Comparison of ENCODE assay signal across 8 cellular contexts in the genomic region with DNA sequence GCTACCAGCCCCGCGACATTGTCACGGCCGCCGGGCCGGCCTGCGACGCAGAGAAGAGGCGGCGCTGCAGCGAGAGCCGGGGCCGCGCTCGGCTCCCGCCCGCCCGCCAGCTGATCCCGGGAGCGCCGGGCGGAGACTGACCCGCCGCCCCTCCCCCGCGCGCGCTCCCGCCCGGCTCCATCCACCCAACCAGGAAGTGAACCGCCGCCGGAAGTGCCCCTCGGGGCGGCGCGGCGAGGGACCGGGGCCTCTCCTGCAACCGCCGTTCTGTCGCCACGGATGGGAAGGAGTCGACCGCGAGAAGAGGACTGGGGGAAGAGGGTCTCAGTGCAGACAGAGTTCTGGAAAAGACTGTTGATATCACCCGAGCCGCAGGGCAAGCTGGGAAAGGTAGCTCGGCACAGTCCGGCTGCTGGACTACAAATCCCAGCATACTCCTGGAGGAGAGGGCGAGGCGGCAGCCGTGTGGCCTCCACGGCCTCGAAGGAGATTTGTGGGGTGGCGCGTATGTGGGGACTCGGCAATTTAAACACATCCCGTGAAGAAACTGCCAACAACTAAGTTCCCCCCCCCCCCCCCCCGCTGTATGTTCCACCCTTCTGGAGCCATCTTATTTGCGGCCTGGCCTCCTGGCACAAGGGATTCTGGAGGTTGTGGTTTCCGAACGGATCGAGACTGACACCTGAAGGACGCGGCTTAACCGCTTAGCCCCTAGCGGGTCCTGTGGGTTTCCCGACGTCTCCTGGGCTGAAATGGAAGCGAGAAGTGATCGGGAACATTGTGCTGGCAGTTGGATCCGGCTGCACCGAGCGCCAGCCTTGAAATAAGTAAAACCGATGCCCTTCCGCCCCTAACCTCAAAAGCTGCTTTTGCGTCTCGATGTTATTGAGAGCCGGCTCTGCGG. TPM values are rescaled to one million over a fixed set of nuclear protein-coding genes. Genes with fewer than 3 reads are reported as not detected.
DNase-seq lines count a peak whose midpoint lies in the region; ATAC-seq, FAIRE-seq and TF ChIP-seq lines count a peak whose summit lies in the region.

Gene AAK1 (minus strand): TSS at position 138 of the 904 bp plus-strand sequence. CDS start 699 bp downstream, outside the sequence.

- peak within 1 kb of the TSS; percentile 93 for H2AFZ ChIP-seq in smooth muscle cell (ENCODE audit: low read depth)

- peak; percentile 50 for ATAC-seq in GM18868 (IDR thresholded peaks at IDR 0.05; ENCODE audit: unreplicated experiment)
- peak; percentile 35 for ATAC-seq in HG03139 (IDR thresholded peaks at IDR 0.05; ENCODE audit: unreplicated experiment)

- H3K36me3 ChIP-seq in A673 (ENCODE audit: insufficient read depth, low read length, poor library complexity, severe bottlenecking) (no peaks in the 10 kb centered on the region), bronchial epithelial cell (ENCODE audit: control insufficient read depth, insufficient read depth, low read length) (no peaks in the 10 kb centered on the region), smooth muscle cell (ENCODE audit: low read depth) (no peaks in the 10 kb centered on the region)

- WGBS in smooth muscle cell (ENCODE audit: low lambda C conversion rate), result 1% methylated on average over 80 of the region's 81 CpGs

- H3K27ac ChIP-seq in A673 (ENCODE audit: low read depth, low read length, poor library complexity, severe bottlenecking) (peak within 1 kb of the TSS; percentile 96), smooth muscle cell (ENCODE audit: low read depth) (peak within 1 kb of the TSS; percentile 97)

- POLR2A ChIA-PET in A673 (lab: Charles Lee; ENCODE audit: low non-redundant PET), result no interaction called here

- CTCF ChIA-PET in A673 (lab: Charles Lee), result no interaction called here

- no peaks in the 10 kb centered on the region for H3K27me3 ChIP-seq in A673 (replicated peaks; ENCODE audit: insufficient read depth, low read depth, low read length, poor library complexity)
- H3K27me3 ChIP-seq in bronchial epithelial cell (ENCODE audit: control insufficient read depth, insufficient read depth, low read length), result no peaks in the 10 kb centered on the region
- no peaks in the 10 kb centered on the region for H3K27me3 ChIP-seq in smooth muscle cell (ENCODE audit: low read depth)

- peaks cover 11% of the 10 kb centered on the region for H3F3A ChIP-seq in smooth muscle cell (ENCODE audit: low read depth)

- peak within 1 kb of the TSS; percentile 89 for H3K4me2 ChIP-seq in smooth muscle cell

- H3K79me2 ChIP-seq in smooth muscle cell (ENCODE audit: low read depth), result peaks cover 38% of the 10 kb centered on the region

- H3K4me3 ChIP-seq in A673 (ENCODE audit: low read depth, low read length, poor library complexity, severe bottlenecking) (peak within 1 kb of the TSS; percentile 95), WI38 (ENCODE audit: low read depth, low read length) (peak within 1 kb of the TSS; percentile 91), bronchial epithelial cell (ENCODE audit: low read depth, low read length) (peak within 1 kb of the TSS; percentile 86), smooth muscle cell (peak within 1 kb of the TSS; percentile 97)

- no peaks in the 10 kb centered on the region for H3K9me3 ChIP-seq in A673 (ENCODE audit: low read depth, low read length, poor library complexity, severe bottlenecking)
- H3K9me3 ChIP-seq in smooth muscle cell (replicated peaks; ENCODE audit: low read depth), result no peaks in the 10 kb centered on the region

- H3K4me1 ChIP-seq in A673 (ENCODE audit: insufficient read depth, low read length, poor library complexity, severe bottlenecking) (peaks cover 31% of the 10 kb centered on the region), smooth muscle cell (ENCODE audit: low read depth) (peaks cover 28% of the 10 kb centered on the region)

- TF ChIP-seq CTCF in A673 (conservative IDR thresholded peaks at IDR 0.05; ENCODE audit: low read depth, low read length), result no peak
- no peak for TF ChIP-seq CTCF in WI38 (IDR thresholded peaks at IDR 0.05; ENCODE audit: low read depth, low read length)
- TF ChIP-seq CTCF in bronchial epithelial cell (IDR thresholded peaks at IDR 0.05; ENCODE audit: insufficient read depth, low read length, severe bottlenecking), result no peak
- no peak for TF ChIP-seq CTCF in smooth muscle cell (IDR thresholded peaks at IDR 0.05; ENCODE audit: borderline replicate concordance, insufficient read depth, poor library complexity, severe bottlenecking)

- peak within 1 kb of the TSS; percentile 96 for H3K9ac ChIP-seq in smooth muscle cell (ENCODE audit: low read depth)

- intact Hi-C loops in A673 (cut with micrococcal nuclease; ENCODE audit: unreplicated experiment), result no loop called here

- FAIRE-seq in bronchial epithelial cell (lab: Jason Lieb, UNC), result no peak

- H4K20me1 ChIP-seq in smooth muscle cell (ENCODE audit: low read depth), result peaks cover 36% of the 10 kb centered on the region

- peak; percentile 94 for DNase-seq in A673 (ENCODE audit: low spot score)
- DNase-seq in NCI-H226, result peak; percentile 85
- DNase-seq in bronchial epithelial cell (ENCODE audit: low read depth), result peak; percentile 74
- DNase-seq in iPS-NIHi7 (ENCODE audit: extremely low spot score), result peak; percentile 93
- peak; percentile 71 for DNase-seq in smooth muscle cell (lab: John Stamatoyannopoulos, UW; ENCODE audit: unreplicated experiment)

- BruUV-seq in A673 (replicated peaks; lab: Mats Ljungman, UMichigan), result no TSS peak

RNA-seq across cellular contexts. Expression of gene AAK1, which starts in this region (rescaled TPM):
- total RNA-seq in A673 (2021) (40.1 and 40.5 TPM in 2 replicates), bronchial epithelial cell (17.9 and 32.5 TPM in 2 replicates), smooth muscle cell (33.3 and 47.7 TPM in 2 replicates)
- 26.9 and 48.0 TPM in 2 replicates for polyA plus RNA-seq in smooth muscle cell

Comparison
In these comparisons a context has a peak if more than half of its experiments do, and no peak if none do; other contexts are left out.
1. Peak in every context shown above with its lines: DNase-seq, ATAC-seq, H3K4me3 ChIP-seq and H3K27ac ChIP-seq.